In the genomic region with DNA sequence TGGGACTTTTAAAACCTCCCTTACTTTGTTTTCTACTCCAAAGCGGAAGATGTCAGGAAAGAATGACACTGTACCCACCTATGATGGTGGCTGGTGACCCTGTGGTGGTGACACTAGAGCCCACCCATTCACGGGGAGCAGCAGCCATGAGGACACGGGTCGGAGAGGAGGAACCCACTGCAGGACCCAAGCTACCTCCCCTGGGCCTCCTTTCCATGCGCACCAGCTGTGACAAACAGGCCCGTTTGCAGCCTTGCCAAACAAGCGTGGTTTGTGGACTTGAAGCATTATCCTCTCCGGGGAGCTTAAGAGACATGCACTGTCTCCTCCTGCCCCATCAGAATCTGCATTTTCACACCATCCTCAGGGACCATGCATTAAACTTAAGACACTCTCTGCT, we compare ENCODE assay signal across 27 cellular contexts.
"Had no signal": no experiment of that assay in that cellular context is flagged by ENCODE, and none has a peak within 500 bp of the region (broad histone marks: within the 10 kb centered on the region; RNA-seq: fewer than 3 reads in every experiment).

No MANE protein-coding gene starts in this region.

- H3K4me1 Mint-ChIP-seq: immature natural killer cell, naive B cell had no signal

- ATAC-seq: left lung; lower lobe of right lung; natural killer cell; right cardiac atrium; stimulated activated naive B cell treated with anti-CD40 and anti-IgM and Interleukin-4, amounts not matched to agents 10 μg/mL and 1 μg/mL and 100 μg/mL, for 72 hours; stimulated activated naive CD8-positive, alpha-beta T cell treated with anti-CD3 and anti-CD28 coated beads, Interleukin-15, Interleukin-2, amounts not matched to agents 100 U/mL and 50 U/mL, for 24 hours; upper lobe of right lung had no signal

- FAIRE-seq: islet of Langerhans, kidney, urothelium cell line had no signal

- H3K27ac ChIP-seq: left lung, lower lobe of right lung, neural progenitor cell, neutrophil, parathyroid adenoma, stomach, testis, thyroid gland, upper lobe of right lung had no signal

- H3K9me3 ChIP-seq: left lung, lower lobe of right lung, neutrophil, stomach, testis, thyroid gland, upper lobe of right lung had no signal

- H3K4me1 ChIP-seq: left lung, lower lobe of right lung, stomach, testis, upper lobe of right lung had no signal

- H3K4me3 Mint-ChIP-seq: immature natural killer cell; naive B cell; natural killer cell; stimulated activated naive B cell treated with anti-CD40 and anti-IgM and Interleukin-4, amounts not matched to agents 10 μg/mL and 1 μg/mL and 100 μg/mL, for 72 hours had no signal

- H3K4me3 ChIP-seq: left lung, lower lobe of right lung, neural progenitor cell, stomach, testis, thyroid gland, upper lobe of right lung had no signal

- H3K36me3 ChIP-seq: neural progenitor cell, neutrophil had no signal

- DNase-seq: hypothalamus; immature natural killer cell; kidney; left lung; lower lobe of right lung; mammary epithelial cell; mesenchymal stem cell; naive B cell; natural killer cell; nephron progenitor cell; occipital lobe; right cardiac atrium; stimulated activated CD4-positive, alpha-beta T cell treated with anti-CD3 and anti-CD28 coated beads, Interleukin-12 subunit alpha, Interleukin-12 subunit beta, amount 100 ng/mL, for 4 hours; stimulated activated CD4-positive, alpha-beta T cell treated with anti-CD3 and anti-CD28 coated beads, Interleukin-15, amount 100 ng/mL, for 24 hours; stimulated activated CD4-positive, alpha-beta T cell treated with anti-CD3 and anti-CD28 coated beads, Interleukin-2, amount 100 ng/mL, for 24 hours; stimulated activated CD4-positive, alpha-beta T cell treated with anti-CD3 and anti-CD28 coated beads, Interleukin-4, amount 100 ng/mL, for 1 hour; stimulated activated naive B cell treated with anti-CD40 and anti-IgM and Interleukin-4, amounts not matched to agents 10 μg/mL and 1 μg/mL and 100 μg/mL, for 72 hours; stimulated activated naive CD8-positive, alpha-beta T cell treated with anti-CD3 and anti-CD28 coated beads, Interleukin-15, Interleukin-2, amounts not matched to agents 100 U/mL and 50 U/mL, for 24 hours; stomach; testis; thyroid gland; upper lobe of right lung had no signal

- H3K27ac Mint-ChIP-seq: natural killer cell; neural progenitor cell; stimulated activated naive B cell treated with anti-CD40 and anti-IgM and Interleukin-4, amounts not matched to agents 10 μg/mL and 1 μg/mL and 100 μg/mL, for 72 hours had no signal

- H3K9me3 Mint-ChIP-seq: immature natural killer cell; natural killer cell; stimulated activated naive B cell treated with anti-CD40 and anti-IgM and Interleukin-4, amounts not matched to agents 10 μg/mL and 1 μg/mL and 100 μg/mL, for 72 hours had no signal

- H3K27me3 ChIP-seq: left lung, neural progenitor cell, neutrophil, stomach, testis, thyroid gland, upper lobe of right lung had no signal

- H3K36me3 Mint-ChIP-seq: natural killer cell had no signal

- H3K27me3 Mint-ChIP-seq: naive B cell; stimulated activated naive B cell treated with anti-CD40 and anti-IgM and Interleukin-4, amounts not matched to agents 10 μg/mL and 1 μg/mL and 100 μg/mL, for 72 hours had no signal
